Comparison of ENCODE assay signal across 24 cellular contexts in genomic region chr10:389391-389790, GRCh38.
DNase-seq lines count a peak whose midpoint lies in the region; ATAC-seq and TF ChIP-seq lines count a peak whose summit lies in the region.
"Had no signal": no experiment of that assay in that cellular context is flagged by ENCODE, and none has a peak within 500 bp of the region (broad histone marks: within the 10 kb centered on the region; RNA-seq: fewer than 3 reads in every experiment).

No MANE protein-coding gene starts in this region.

- no peak for ATAC-seq in HG02763 (IDR thresholded peaks at IDR 0.05; ENCODE audit: unreplicated experiment)
- no peak for ATAC-seq in GM18907 (IDR thresholded peaks at IDR 0.05; ENCODE audit: unreplicated experiment)
- ATAC-seq: A549, GM12878 had no signal

- DNase-seq in CD1c-positive myeloid dendritic cell (ENCODE audit: extremely low spot score) (peak; percentile 25), medulla oblongata (ENCODE audit: extremely low spot score) (peak; percentile 11), type B pancreatic cell (ENCODE audit: extremely low spot score, unreplicated experiment) (peak; percentile 54), NCI-H82 (lab: John Stamatoyannopoulos, UW) (no peak)
- DNase-seq: AML-193; CD4-positive, alpha-beta memory T cell; CD4-positive, CD25-positive, alpha-beta regulatory T cell; CD8-positive, alpha-beta memory T cell; COR-L47; DMS 273 treated with DMSO at 0.1 percent for 48 hours; DMS153; DMS53; DMS79; DND-41; EL; GDM1 had no signal

- no peaks in the 10 kb centered on the region for H4K20me1 ChIP-seq in BLaER1

- H3K9me3 ChIP-seq in BLaER1: no peaks in the 10 kb centered on the region
- H3K9me3 ChIP-seq: A549 had no signal

- H3K36me3 Mint-ChIP-seq in type B pancreatic cell: peaks cover 9% of the 10 kb centered on the region

- H3K9me3 Mint-ChIP-seq in type B pancreatic cell: no peaks in the 10 kb centered on the region
- H3K9me3 Mint-ChIP-seq: CD4-positive, alpha-beta memory T cell; CD8-positive, alpha-beta memory T cell had no signal

- no peaks in the 10 kb centered on the region for H3K27me3 ChIP-seq in BLaER1

- peaks cover 27% of the 10 kb centered on the region for H3K4me1 ChIP-seq in BLaER1
- H3K4me1 ChIP-seq: A549 had no signal

- H3K4me2 ChIP-seq in BLaER1: 0 out of 2 replicates have a peak overlapping the region, but pooled peaks have one; percentile 55
- H3K4me2 ChIP-seq: A549 had no signal

- no peak overlapping the region for H3K4me3 ChIP-seq in BLaER1
- H3K4me3 ChIP-seq: A549, GM12878 had no signal

- H3K9ac ChIP-seq in BLaER1: no peak overlapping the region

- peaks cover 4% of the 10 kb centered on the region for H3K4me1 Mint-ChIP-seq in type B pancreatic cell (ENCODE audit: unreplicated experiment)
- H3K4me1 Mint-ChIP-seq: B cell; CD4-positive, CD25-positive, alpha-beta regulatory T cell had no signal

- H3K4me3 Mint-ChIP-seq in type B pancreatic cell: no peak overlapping the region
- H3K4me3 Mint-ChIP-seq: B cell; CD4-positive, alpha-beta memory T cell; CD4-positive, CD25-positive, alpha-beta regulatory T cell; CD8-positive, alpha-beta memory T cell had no signal

- peak overlapping the region; percentile 14; the same call in 1 of the 2 replicates for H3K27ac ChIP-seq in BLaER1
- H3K27ac ChIP-seq: 22Rv1, A549, C4-2B had no signal

- TF ChIP-seq CTCF in type B pancreatic cell (conservative IDR thresholded peaks at IDR 0.05): no peak

- H3K36me3 ChIP-seq in BLaER1: peaks cover 72% of the 10 kb centered on the region

- H3K27ac Mint-ChIP-seq in type B pancreatic cell: no peak overlapping the region
- H3K27ac Mint-ChIP-seq: B cell; CD4-positive, alpha-beta memory T cell; CD8-positive, alpha-beta memory T cell had no signal

- H3K27me3 Mint-ChIP-seq in type B pancreatic cell: no peaks in the 10 kb centered on the region
- H3K27me3 Mint-ChIP-seq: B cell; CD4-positive, alpha-beta memory T cell; CD4-positive, CD25-positive, alpha-beta regulatory T cell had no signal
